Comparison of ENCODE assay signal across 18 cellular contexts in the genomic region with DNA sequence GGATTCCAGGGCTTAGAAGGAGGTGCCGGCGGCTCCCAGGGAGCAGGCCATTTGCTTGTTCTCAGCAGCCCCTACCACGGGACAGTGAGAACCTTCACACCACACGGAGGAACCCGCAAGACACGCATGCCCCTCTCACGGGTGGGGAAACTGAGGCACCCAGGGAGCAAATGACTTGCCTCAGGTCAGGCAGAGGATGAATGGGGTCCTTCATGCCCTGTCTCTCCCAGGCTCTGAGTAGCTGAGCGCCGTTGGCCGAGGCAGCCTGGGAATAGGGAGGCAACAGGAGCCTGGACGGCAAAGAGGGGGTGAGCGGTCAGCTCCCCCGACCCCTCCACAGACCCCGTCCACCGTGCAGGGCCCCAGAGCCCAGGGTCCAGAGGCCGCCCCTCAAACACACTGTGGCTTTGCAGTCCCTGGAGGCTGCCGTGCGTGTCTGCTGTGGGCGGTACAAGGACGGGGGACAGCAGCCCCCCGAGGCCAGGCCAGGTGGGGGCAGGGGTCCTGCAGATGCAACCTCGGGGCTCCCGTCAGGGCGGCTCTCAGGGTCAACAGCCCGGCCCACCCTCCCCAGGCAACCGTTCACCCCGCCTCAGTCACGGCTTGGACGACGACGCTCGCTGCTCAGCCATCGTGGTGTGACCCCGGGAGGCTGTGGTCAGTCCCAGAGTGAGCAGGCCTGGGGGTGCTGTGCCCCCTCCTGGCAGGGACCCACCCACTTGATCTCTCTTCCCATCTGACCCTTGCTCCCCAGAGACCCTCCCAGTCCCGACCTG. TPM values are rescaled to one million over a fixed set of nuclear protein-coding genes. Genes with fewer than 3 reads are reported as not detected.
DNase-seq lines count a peak whose midpoint lies in the region; TF ChIP-seq lines count a peak whose summit lies in the region.
"Had no signal": no experiment of that assay in that cellular context is flagged by ENCODE, and none has a peak within 500 bp of the region (broad histone marks: within the 10 kb centered on the region; RNA-seq: fewer than 3 reads in every experiment).

No MANE protein-coding gene starts in this region.

- peaks cover 4% of the 10 kb centered on the region for H3K27me3 Mint-ChIP-seq in H9 (ENCODE audit: low read depth)
- no peaks in the 10 kb centered on the region for H3K27me3 Mint-ChIP-seq in activated naive CD8-positive, alpha-beta T cell treated with anti-CD3 and anti-CD28 coated beads for 36 hours

- no peak overlapping the region for H3T11ph ChIP-seq in H9 (ENCODE audit: low read length)

- no peak overlapping the region for H2BK5ac ChIP-seq in H9 (ENCODE audit: insufficient read length, low read length)
- H2BK5ac ChIP-seq in mesenchymal stem cell (ENCODE audit: low read depth, low read length, poor library complexity, severe bottlenecking), result no peak overlapping the region

- no peak overlapping the region for H3K56ac ChIP-seq in H9 (ENCODE audit: insufficient read length, low read depth, low read length)

- peak overlapping the region in 1 of 3 experiments; percentile 78; a peak in 2 of 7 replicates for H3K27ac Mint-ChIP-seq in H9
- H3K27ac Mint-ChIP-seq in activated naive CD8-positive, alpha-beta T cell treated with anti-CD3 and anti-CD28 coated beads for 36 hours, result no peak overlapping the region
- H3K27ac Mint-ChIP-seq: stimulated activated naive CD8-positive, alpha-beta T cell treated with anti-CD3 and anti-CD28 coated beads, Interleukin-15, Interleukin-2, amounts not matched to agents 100 ng/mL and 50 ng/mL, for 24 hours; T-helper 2 cell treated with Interferon-gamma antibody and Interleukin-4, amounts not matched to agents 5 μg/mL and 100 μg/mL, for 36 hours; WTC11 had no signal

- H2AFZ ChIP-seq in H9 (ENCODE audit: low read length), result no peak overlapping the region
- H2AFZ ChIP-seq in mesenchymal stem cell (ENCODE audit: low read depth, low read length), result no peak overlapping the region
- H2AFZ ChIP-seq: parathyroid adenoma had no signal

- H4K8ac ChIP-seq in H9 (replicated peaks; ENCODE audit: insufficient read length, low read depth, low read length), result no peak overlapping the region
- peak overlapping the region; percentile 20 for H4K8ac ChIP-seq in mesenchymal stem cell (ENCODE audit: low read length)

- H3K18ac ChIP-seq in H9 (ENCODE audit: insufficient read length, low read depth, low read length), result no peak overlapping the region
- H3K18ac ChIP-seq in mesenchymal stem cell (ENCODE audit: low read depth in 1 of 2, low read length in 2 of 2), result peak overlapping the region in 1 of 2 experiments; percentile 13

- H3K9me3 Mint-ChIP-seq in H9, result peaks cover 5 to 9% of the 10 kb centered on the region in 2 experiments
- H3K9me3 Mint-ChIP-seq in activated naive CD8-positive, alpha-beta T cell treated with anti-CD3 and anti-CD28 coated beads for 36 hours, result peaks cover 6% of the 10 kb centered on the region
- H3K9me3 Mint-ChIP-seq: stimulated activated naive CD8-positive, alpha-beta T cell treated with anti-CD3 and anti-CD28 coated beads, Interleukin-15, Interleukin-2, amounts not matched to agents 100 ng/mL and 50 ng/mL, for 24 hours had no signal

- no peaks in the 10 kb centered on the region for H3K36me3 ChIP-seq in mesenchymal stem cell (ENCODE audit: control insufficient read depth in 1 of 2, insufficient read depth in 2 of 2, low read depth in 1 of 2, low read length in 2 of 2)

- H3K4ac ChIP-seq in H9 (ENCODE audit: low read depth, low read length), result no peak overlapping the region
- H3K4ac ChIP-seq in mesenchymal stem cell (ENCODE audit: low read depth in 1 of 2, low read length in 2 of 2), result no peak overlapping the region

- H2AK5ac ChIP-seq in H9 (ENCODE audit: insufficient read length, low read length) (no peak overlapping the region), mesenchymal stem cell (ENCODE audit: low read length, severe bottlenecking) (no peak overlapping the region)

- TF ChIP-seq CTCF in H9 (conservative IDR thresholded peaks at IDR 0.05), result no peak

- H3K4me1 Mint-ChIP-seq in H9, result no peaks in the 10 kb centered on the region
- H3K4me1 Mint-ChIP-seq in activated naive CD8-positive, alpha-beta T cell treated with anti-CD3 and anti-CD28 coated beads for 36 hours, result no peaks in the 10 kb centered on the region
- H3K4me1 Mint-ChIP-seq: WTC11 had no signal

- H2BK12ac ChIP-seq in H9 (ENCODE audit: insufficient read length, low read depth, low read length) (no peak overlapping the region), mesenchymal stem cell (ENCODE audit: low read length in 2 of 2) (peak overlapping the region; percentile 18 to 65)

- H3K23me2 ChIP-seq in H9 (ENCODE audit: insufficient read length, low read depth, low read length, poor library complexity, severe bottlenecking), result no peaks in the 10 kb centered on the region

- H3K79me2 ChIP-seq in H9 (ENCODE audit: insufficient read depth, low read length), result no peaks in the 10 kb centered on the region
- H3K79me2 ChIP-seq: parathyroid adenoma had no signal

- H3K23ac ChIP-seq in H9 (ENCODE audit: insufficient read length, low read depth, low read length) (no peak overlapping the region), mesenchymal stem cell (ENCODE audit: low read length in 2 of 2) (no peak overlapping the region)

- H3K4me3 Mint-ChIP-seq in H9, result no peak overlapping the region
- no peak overlapping the region for H3K4me3 Mint-ChIP-seq in activated naive CD8-positive, alpha-beta T cell treated with anti-CD3 and anti-CD28 coated beads for 36 hours
- H3K4me3 Mint-ChIP-seq: brain; stimulated activated naive CD8-positive, alpha-beta T cell treated with anti-CD3 and anti-CD28 coated beads, Interleukin-15, Interleukin-2, amounts not matched to agents 100 ng/mL and 50 ng/mL, for 24 hours; T-helper 2 cell treated with Interferon-gamma antibody and Interleukin-4, amounts not matched to agents 5 μg/mL and 100 μg/mL, for 36 hours; WTC11 had no signal

- H3K4me3 ChIP-seq in mesenchymal stem cell (ENCODE audit: insufficient read depth in 1 of 2, low read depth in 1 of 2, low read length in 2 of 2) (no peak overlapping the region), skin epidermis (no peak overlapping the region)

- H3K9me3 ChIP-seq in H9 (ENCODE audit: control insufficient read depth, low read depth, low read length) (no peaks in the 10 kb centered on the region), mesenchymal stem cell (ENCODE audit: control insufficient read depth, low read length) (peaks cover 5% of the 10 kb centered on the region)
- H3K9me3 ChIP-seq: SK-N-SH had no signal

- H4K5ac ChIP-seq in H9 (ENCODE audit: insufficient read length, low read depth, low read length), result no peak overlapping the region

- H3K9ac ChIP-seq in H9 (ENCODE audit: extremely low read depth, insufficient read length, low read length) (no peak overlapping the region), mesenchymal stem cell (ENCODE audit: low read length) (peak overlapping the region; percentile 20)
- H3K9ac ChIP-seq: parathyroid adenoma, SK-N-SH had no signal

- H3K14ac ChIP-seq in H9 (ENCODE audit: insufficient read depth, low read length) (no peak overlapping the region), mesenchymal stem cell (ENCODE audit: low read length in 2 of 2) (peak overlapping the region in 1 of 2 experiments; percentile 76)

- H2BK120ac ChIP-seq in H9 (ENCODE audit: low read depth, low read length, poor library complexity, severe bottlenecking) (no peak overlapping the region), mesenchymal stem cell (ENCODE audit: low read depth, low read length) (no peak overlapping the region)

- H3K79me1 ChIP-seq in H9 (ENCODE audit: insufficient read depth, low read depth, low read length, poor library complexity, severe bottlenecking) (no peaks in the 10 kb centered on the region), mesenchymal stem cell (replicated peaks; ENCODE audit: low read length, poor library complexity, severe bottlenecking) (no peaks in the 10 kb centered on the region)

- H3K4me2 ChIP-seq in H9 (ENCODE audit: insufficient read depth, insufficient read length, low read length) (no peak overlapping the region), mesenchymal stem cell (ENCODE audit: low read length, poor library complexity, severe bottlenecking) (no peak overlapping the region)
- H3K4me2 ChIP-seq: SK-N-SH had no signal

- DNase-seq in H9 (peak; percentile 16), mesenchymal stem cell (no peak), nucleus accumbens (lab: John Stamatoyannopoulos, UW) (no peak), SIG-M5 treated with dmso at 0.1 percent for 504 hours (lab: John Stamatoyannopoulos, UW; ENCODE audit: unreplicated experiment) (no peak)
- DNase-seq in activated CD8-positive, alpha-beta memory T cell treated with anti-CD3 and anti-CD28 coated beads, Interleukin-2, amount 50 U/mL, for 48 hours, result peak; percentile 33
- DNase-seq in activated naive CD8-positive, alpha-beta T cell treated with anti-CD3 and anti-CD28 coated beads for 36 hours, result no peak
- DNase-seq: cortex of kidney, DND-41, left ventricle myocardium superior, NCI-H1105, NCI-H2081 treated with DMSO at 0.1 percent for 48 hours, SK-N-SH had no signal

- H3K27me3 ChIP-seq in H9 (ENCODE audit: insufficient read depth, low read length), result no peaks in the 10 kb centered on the region
- no peaks in the 10 kb centered on the region for H3K27me3 ChIP-seq in mesenchymal stem cell (ENCODE audit: control insufficient read depth in 1 of 2, insufficient read depth in 1 of 2, low read length in 2 of 2)

- no peaks in the 10 kb centered on the region for H4K20me1 ChIP-seq in H9 (ENCODE audit: control insufficient read depth, insufficient read depth, insufficient read length)

- H3K36me3 Mint-ChIP-seq in H9 (ENCODE audit: insufficient read depth in 1 of 3, low read depth in 3 of 3), result peaks cover 0 to 3% (median 0%) of the 10 kb centered on the region in 3 experiments; a peak in 1 of 7 replicates
- H3K36me3 Mint-ChIP-seq in activated naive CD8-positive, alpha-beta T cell treated with anti-CD3 and anti-CD28 coated beads for 36 hours, result no peaks in the 10 kb centered on the region
- H3K36me3 Mint-ChIP-seq: brain had no signal

- H2BK15ac ChIP-seq in H9 (ENCODE audit: low read depth, low read length), result no peak overlapping the region
- H2BK15ac ChIP-seq in mesenchymal stem cell (ENCODE audit: low read depth, poor library complexity, severe bottlenecking), result peak overlapping the region; percentile 90

- no CpG with 5 or more reads among the region's 35 CpGs for WGBS in H9 (ENCODE audit: extremely low coverage, insufficient read length, low lambda C conversion rate)
- WGBS in mesenchymal stem cell, result 95% methylated on average over 35 of the region's 35 CpGs

- no peak overlapping the region for H2BK20ac ChIP-seq in H9 (ENCODE audit: low read depth, low read length, poor library complexity, severe bottlenecking)

- H3K27ac ChIP-seq in H9 (ENCODE audit: insufficient read length, low read depth, low read length) (no peak overlapping the region), mesenchymal stem cell (ENCODE audit: low read length, poor library complexity, severe bottlenecking) (no peak overlapping the region), skin epidermis (peak overlapping the region in 15 of 21 experiments; percentile 4 to 85 (median 70))
- H3K27ac ChIP-seq: parathyroid adenoma had no signal

- H4K91ac ChIP-seq in H9 (ENCODE audit: insufficient read length, low read depth, low read length) (no peak overlapping the region), mesenchymal stem cell (ENCODE audit: low read length) (peak overlapping the region; percentile 34)

- H3K4me1 ChIP-seq in H9 (ENCODE audit: insufficient read depth, low read length) (no peaks in the 10 kb centered on the region), mesenchymal stem cell (ENCODE audit: control insufficient read depth, insufficient read depth, low read depth, low read length) (peaks cover 25% of the 10 kb centered on the region)
- H3K4me1 ChIP-seq: parathyroid adenoma had no signal

RNA-seq across cellular contexts. Expression of gene COL6A2, which starts 15.9 kb away (rescaled TPM):
- 124 and 129 TPM in 2 replicates for total RNA-seq in H9 (2021)
- polyA plus RNA-seq in mesenchymal stem cell (2013, experiment 1 of 2), result 1,409 TPM
- 1,389 TPM for polyA plus RNA-seq in mesenchymal stem cell (2013, experiment 2 of 2)
- total RNA-seq in activated naive CD8-positive, alpha-beta T cell treated with anti-CD3 and anti-CD28 coated beads for 36 hours, result 10 to 100 TPM; 16.0 to 16.5 TPM

Comparison
In these comparisons a context has a peak if more than half of its experiments do, and no peak if none do; other contexts are left out.
1. DNase-seq: peak in H9 (single experiment) and activated CD8-positive, alpha-beta memory T cell treated with anti-CD3 and anti-CD28 coated beads, Interleukin-2, amount 50 U/mL, for 48 hours (single experiment); none in mesenchymal stem cell (single experiment), activated naive CD8-positive, alpha-beta T cell treated with anti-CD3 and anti-CD28 coated beads for 36 hours (single experiment), nucleus accumbens (0 of 56) and SIG-M5 treated with dmso at 0.1 percent for 504 hours (single experiment).
2. H3K27ac ChIP-seq: peak in skin epidermis (15 of 21); none in H9 (single experiment) and mesenchymal stem cell (single experiment).